21 cellular contexts compared by ENCODE assay signal in genomic region chr7:120402801-120403200, GRCh38.
DNase-seq lines count a peak whose midpoint lies in the region; FAIRE-seq and TF ChIP-seq lines count a peak whose summit lies in the region.
"Had no signal": no experiment of that assay in that cellular context is flagged by ENCODE, and none has a peak within 500 bp of the region (broad histone marks: within the 10 kb centered on the region; RNA-seq: fewer than 3 reads in every experiment).

No MANE protein-coding gene starts in this region.

- intact Hi-C loops in PC-9 (cut with micrococcal nuclease; ENCODE audit: unreplicated experiment), result loop anchor here (1.0 to 5.0 kb wide), 2 partner anchors 180 to 348 kb away; no protein-coding TSS in a partner anchor
- intact Hi-C loops in endothelial cell of umbilical vein (cut with micrococcal nuclease), result loop anchor here (5.0 to 10.0 kb wide), 3 partner anchors 80 to 542 kb away; partner anchors contain the start of gene KCND2
- intact Hi-C loops in lower leg skin (cut with DNase I; ENCODE audit: low total_unique reads), result no loop called here

- no peak overlapping the region for H3K4me3 Mint-ChIP-seq in mesothelial cell of epicardium
- H3K4me3 Mint-ChIP-seq: central memory CD8-positive, alpha-beta T cell; nephron progenitor cell; T-cell had no signal

- H3K27me3 ChIP-seq in PC-9 (ENCODE audit: insufficient read depth, low read depth), result no peaks in the 10 kb centered on the region
- no peaks in the 10 kb centered on the region for H3K27me3 ChIP-seq in endothelial cell of umbilical vein (ENCODE audit: control insufficient read depth in 2 of 2, insufficient read depth in 2 of 2, low read length in 2 of 2)
- H3K27me3 ChIP-seq: esophagus muscularis mucosa, sigmoid colon, upper lobe of left lung had no signal

- 2 to 21% methylated on average over 1 of the region's 1 CpG for WGBS in lower leg skin, 2 donors

- dilution Hi-C loops in endothelial cell of umbilical vein (cut with MboI; ENCODE audit: extremely low pct_ligation_motif_present, low sequenced_read_pairs), result no loop called here

- no peaks in the 10 kb centered on the region for H3K9me2 ChIP-seq in PC-9 (ENCODE audit: insufficient read depth)

- TF ChIP-seq CTCF in PC-9 (conservative IDR thresholded peaks at IDR 0.05) (no peak), endothelial cell of umbilical vein (IDR thresholded peaks at IDR 0.05; ENCODE audit: extremely low read depth in 1 of 2, insufficient read depth in 1 of 2, low read depth in 1 of 2, low read length in 2 of 2) (no peak), mesothelial cell of epicardium (IDR thresholded peaks at IDR 0.05; ENCODE audit: unreplicated experiment) (no peak), lower leg skin (IDR thresholded peaks at IDR 0.05) (no peak)

- H3K9me3 ChIP-seq in PC-9 (ENCODE audit: insufficient read depth, low read depth), result peaks cover 2% of the 10 kb centered on the region
- no peaks in the 10 kb centered on the region for H3K9me3 ChIP-seq in endothelial cell of umbilical vein (replicated peaks; ENCODE audit: control insufficient read depth, insufficient read depth, low read length)
- H3K9me3 ChIP-seq: esophagus muscularis mucosa, sigmoid colon, upper lobe of left lung had no signal

- CTCF ChIA-PET in PC-9 (lab: Charles Lee) (no interaction called here), endothelial cell of umbilical vein (lab: Charles Lee) (interaction anchor here (0.7 to 1.6 kb wide), 6 partner anchors 10 to 705 kb away, joined by 3 to 4 read pairs (median 3); no protein-coding TSS in a partner anchor)

- no peaks in the 10 kb centered on the region for H3K9me3 Mint-ChIP-seq in mesothelial cell of epicardium
- H3K9me3 Mint-ChIP-seq: nephron progenitor cell had no signal

- H3K36me3 ChIP-seq in PC-9 (ENCODE audit: low read depth) (no peaks in the 10 kb centered on the region), endothelial cell of umbilical vein (ENCODE audit: control insufficient read depth in 2 of 2, extremely low read depth in 1 of 2, insufficient read depth in 2 of 2, low read length in 2 of 2) (no peaks in the 10 kb centered on the region)
- H3K36me3 ChIP-seq: esophagus muscularis mucosa, sigmoid colon, upper lobe of left lung had no signal

- H3K79me2 ChIP-seq in PC-9 (ENCODE audit: low read depth), result no peaks in the 10 kb centered on the region
- H3K79me2 ChIP-seq in endothelial cell of umbilical vein (ENCODE audit: control insufficient read depth, insufficient read depth, low read length), result no peaks in the 10 kb centered on the region

- H4K20me1 ChIP-seq in PC-9 (ENCODE audit: insufficient read depth) (no peaks in the 10 kb centered on the region), endothelial cell of umbilical vein (replicated peaks; ENCODE audit: control insufficient read depth, extremely low read depth, insufficient read depth, low read length) (no peaks in the 10 kb centered on the region)

- FAIRE-seq in GM12891 (lab: Jason Lieb, UNC), result peak; percentile 28
- FAIRE-seq in endothelial cell of umbilical vein (lab: Jason Lieb, UNC), result no peak

- H3K4me2 ChIP-seq in PC-9, result peak overlapping the region; percentile 5
- H3K4me2 ChIP-seq in endothelial cell of umbilical vein (ENCODE audit: insufficient read depth, low read length), result peak overlapping the region; percentile 89

- H3F3A ChIP-seq in PC-9 (ENCODE audit: insufficient read depth, low read depth), result peaks cover 11% of the 10 kb centered on the region; the same call in 1 of the 2 replicates

- no peaks in the 10 kb centered on the region for H3K9me1 ChIP-seq in endothelial cell of umbilical vein (replicated peaks; ENCODE audit: control insufficient read depth, extremely low read depth, insufficient read depth, low read length)

- H3K4me1 ChIP-seq in PC-9 (replicated peaks; ENCODE audit: insufficient read depth), result peaks cover 27% of the 10 kb centered on the region
- H3K4me1 ChIP-seq in endothelial cell of umbilical vein (ENCODE audit: control insufficient read depth, extremely low read depth, insufficient read depth, low read length), result peaks cover 10% of the 10 kb centered on the region
- H3K4me1 ChIP-seq: upper lobe of left lung had no signal

- H3K4me1 Mint-ChIP-seq in mesothelial cell of epicardium, result peaks cover 45% of the 10 kb centered on the region
- H3K4me1 Mint-ChIP-seq: central memory CD8-positive, alpha-beta T cell; nephron progenitor cell; T-cell had no signal

- no peaks in the 10 kb centered on the region for H3K36me3 Mint-ChIP-seq in mesothelial cell of epicardium
- H3K36me3 Mint-ChIP-seq: T-cell had no signal

- BruUV-seq in PC-9 (replicated peaks; lab: Mats Ljungman, UMichigan) (no TSS peak), endothelial cell of umbilical vein (replicated peaks; lab: Mats Ljungman, UMichigan) (no TSS peak)

- H3K4me3 ChIP-seq in PC-9 (no peak overlapping the region), endothelial cell of umbilical vein (replicated peaks in 1 of 3; ENCODE audit: insufficient read depth in 1 of 3, low read depth in 1 of 3, low read length in 3 of 3) (no peak overlapping the region), lower leg skin (ENCODE audit: low read depth, poor library complexity, severe bottlenecking) (no peak overlapping the region)
- H3K4me3 ChIP-seq: esophagus muscularis mucosa, sigmoid colon, upper lobe of left lung had no signal

- no peak overlapping the region for H2AFZ ChIP-seq in PC-9
- peak overlapping the region; percentile 6 for H2AFZ ChIP-seq in endothelial cell of umbilical vein (ENCODE audit: low read depth, low read length)

- TF ChIP-seq POLR2A in GM12891 (IDR thresholded peaks at IDR 0.05; ENCODE audit: low read depth, low read length) (no peak), endothelial cell of umbilical vein (IDR thresholded peaks at IDR 0.05; ENCODE audit: low read depth, low read length) (no peak), lower leg skin (IDR thresholded peaks at IDR 0.05) (no peak)

- no peak overlapping the region for H3K9ac ChIP-seq in endothelial cell of umbilical vein (replicated peaks; ENCODE audit: extremely low read depth, insufficient read depth, low read length)

- POLR2A ChIA-PET in PC-9 (lab: Charles Lee; ENCODE audit: unreplicated experiment) (interaction anchor here (0.6 kb wide), 1 partner anchor 886 kb away, joined by 3 read pairs; no protein-coding TSS in a partner anchor), endothelial cell of umbilical vein (lab: Charles Lee) (no interaction called here)

- DNase-seq in GM12891 (ENCODE audit: insufficient read length, low spot score) (no peak), PC-9 (peak in 1 of 2 experiments; percentile 53), endothelial cell of umbilical vein (ENCODE audit: low read depth, low spot score) (no peak), mesothelial cell of epicardium (ENCODE audit: low spot score in 2 of 2, unreplicated experiment in 2 of 2) (no peak), nucleus accumbens (lab: John Stamatoyannopoulos, UW) (no peak), OCI-M1 (lab: John Stamatoyannopoulos, UW) (no peak), NCI-H1930 (lab: John Stamatoyannopoulos, UW) (no peak), lower leg skin (ENCODE audit: low spot score in 2 of 2) (no peak)
- DNase-seq: activated naive CD4-positive, alpha-beta T cell treated with Interleukin-2 at 50 U/mL for 16 hours; activated T-cell treated with anti-CD3 and anti-CD28 coated beads, Interleukin-2, amount 50 U/mL, for 48 hours; glutamatergic neuron; KBM-7; left colon; NCI-H2171; NCI-H526; nephron progenitor cell; sigmoid colon; T-cell; upper lobe of left lung had no signal

- no peaks in the 10 kb centered on the region for H3K27me3 Mint-ChIP-seq in mesothelial cell of epicardium (ENCODE audit: low read depth)
- H3K27me3 Mint-ChIP-seq: central memory CD8-positive, alpha-beta T cell; T-cell had no signal

- H3K27ac Mint-ChIP-seq in mesothelial cell of epicardium, result peak overlapping the region; percentile 78
- H3K27ac Mint-ChIP-seq: nephron progenitor cell, T-cell had no signal

- H3K27ac ChIP-seq in PC-9 (peak overlapping the region; percentile 85), endothelial cell of umbilical vein (ENCODE audit: insufficient read depth, low read depth, low read length) (peak overlapping the region; percentile 53)
- H3K27ac ChIP-seq: esophagus muscularis mucosa, sigmoid colon, upper lobe of left lung had no signal

TF ChIP-seq in GM12891, 5 proteins besides CTCF, POLR2A, EP300 and RAD21:
- TF ChIP-seq POLR2AphosphoS5 (IDR thresholded peaks at IDR 0.05; ENCODE audit: low read depth, low read length) (no peak), TAF1 (IDR thresholded peaks at IDR 0.05; ENCODE audit: low read depth, low read length) (no peak), SPI1 (IDR thresholded peaks at IDR 0.05; ENCODE audit: low read depth, low read length) (no peak), POU2F2 (IDR thresholded peaks at IDR 0.05; ENCODE audit: low read depth, low read length) (no peak), PAX5 (IDR thresholded peaks at IDR 0.05; ENCODE audit: insufficient read depth, low read length, severe bottlenecking) (no peak)

TF ChIP-seq in endothelial cell of umbilical vein, 7 proteins besides CTCF, POLR2A, EP300 and RAD21:
- TF ChIP-seq FOS (IDR thresholded peaks at IDR 0.05; ENCODE audit: borderline replicate concordance, insufficient read depth, low read length), result no peak
- no peak for TF ChIP-seq EZH2 (IDR thresholded peaks at IDR 0.05; ENCODE audit: borderline replicate concordance, low read depth, low read length, severe bottlenecking)
- TF ChIP-seq POLR2AphosphoS5 (IDR thresholded peaks at IDR 0.05; ENCODE audit: insufficient read depth, low read depth, low read length), result no peak
TF ChIP-seq in endothelial cell of umbilical vein: peak in this region for 0.
